ENCODE assay signal across 22 cellular contexts in the genomic region with DNA sequence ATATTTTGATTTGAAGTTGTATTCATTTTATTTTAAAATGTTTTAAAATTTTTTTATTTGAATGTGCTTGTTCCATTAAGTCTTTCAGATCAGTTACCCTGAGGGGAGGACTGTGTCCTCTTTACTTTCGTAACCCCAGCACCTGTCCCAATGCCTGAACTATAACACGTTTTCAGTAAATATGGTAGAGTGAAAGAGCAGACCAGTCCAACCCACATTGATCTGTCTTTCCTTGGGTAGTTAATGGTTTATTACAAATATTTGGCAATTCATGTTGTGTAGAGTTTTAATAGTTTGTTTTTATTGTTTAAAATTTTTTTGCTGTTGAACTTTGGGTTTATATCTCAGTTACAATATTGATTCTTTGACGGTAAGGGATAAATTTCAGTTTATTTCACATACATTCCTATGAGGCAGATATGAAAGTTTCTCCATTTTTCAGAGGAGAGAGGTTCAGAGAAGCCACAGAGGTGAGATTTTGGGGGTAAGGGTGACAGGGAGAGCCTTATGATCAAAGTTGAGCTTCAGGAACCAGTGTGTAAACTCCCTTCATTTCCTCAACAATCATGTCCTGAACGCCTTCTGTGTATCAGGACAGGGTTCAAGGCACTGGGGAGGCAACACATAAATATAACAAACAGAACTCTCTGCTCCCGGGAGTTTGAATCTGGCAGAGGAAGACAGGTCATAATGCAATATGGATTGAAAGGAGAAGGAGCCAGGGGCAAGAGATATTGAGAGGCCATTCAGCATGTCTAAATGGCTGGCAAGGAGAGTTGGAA. TPM values are rescaled to one million over a fixed set of nuclear protein-coding genes. Genes with fewer than 3 reads are reported as not detected.
DNase-seq lines count a peak whose midpoint lies in the region; ATAC-seq and TF ChIP-seq lines count a peak whose summit lies in the region.
"Had no signal": no experiment of that assay in that cellular context is flagged by ENCODE, and none has a peak within 500 bp of the region (broad histone marks: within the 10 kb centered on the region; RNA-seq: fewer than 3 reads in every experiment).

No MANE protein-coding gene starts in this region.

- TF ChIP-seq POLR2A in breast epithelium (IDR thresholded peaks at IDR 0.05) (no peak), gastroesophageal sphincter (IDR thresholded peaks at IDR 0.05) (no peak)

- WGBS in mammary epithelial cell (ENCODE audit: low coverage, missing lambda C conversion rate): 99% methylated on average over 5 of the region's 5 CpGs
- 72 to 79% methylated on average over 3 to 5 of the region's 5 CpGs for WGBS in gastroesophageal sphincter (ENCODE audit: low coverage in 1 of 2), 2 donors

- H3K36me3 ChIP-seq in mammary epithelial cell (ENCODE audit: insufficient read depth, low read length) (peaks cover 18% of the 10 kb centered on the region), breast epithelium (no peaks in the 10 kb centered on the region), gastroesophageal sphincter (peaks cover 0 to 20% of the 10 kb centered on the region in 2 donors), skeletal muscle tissue (ENCODE audit: control insufficient read depth in 3 of 3, insufficient read depth in 3 of 3, low read length in 3 of 3) (peaks cover 4 to 12% (median 10%) of the 10 kb centered on the region in 3 donors)

- dilution Hi-C loops in mammary epithelial cell (cut with HindIII; ENCODE audit: low sequenced_read_pairs): no loop called here

- H3K4me3 ChIP-seq in mammary epithelial cell (replicated peaks in 1 of 3; ENCODE audit: insufficient read depth in 1 of 3, low read depth in 2 of 3, low read length in 3 of 3) (no peak overlapping the region), breast epithelium (no peak overlapping the region), astrocyte of the spinal cord (ENCODE audit: low read depth, low read length) (peak overlapping the region; percentile 37), gastroesophageal sphincter (no peak overlapping the region), skeletal muscle tissue (ENCODE audit: low read length in 3 of 3) (no peak overlapping the region)
- H3K4me3 ChIP-seq: BLaER1 had no signal

- no TSS peak for BruUV-seq in mammary epithelial cell (replicated peaks; lab: Mats Ljungman, UMichigan)

- H3K27me3 ChIP-seq in mammary epithelial cell (ENCODE audit: insufficient read depth, low read length) (no peaks in the 10 kb centered on the region), breast epithelium (no peaks in the 10 kb centered on the region), gastroesophageal sphincter (no peaks in the 10 kb centered on the region), skeletal muscle tissue (ENCODE audit: control insufficient read depth in 3 of 3, insufficient read depth in 3 of 3, low read length in 3 of 3) (no peaks in the 10 kb centered on the region)
- H3K27me3 ChIP-seq: BLaER1, heart right ventricle, tibial nerve had no signal

- peaks cover 9% of the 10 kb centered on the region for H4K20me1 ChIP-seq in mammary epithelial cell (ENCODE audit: insufficient read depth, low read length)

- DNase-seq in mammary epithelial cell (no peak), breast epithelium (ENCODE audit: low spot score in 2 of 2) (no peak), astrocyte of the spinal cord (ENCODE audit: low read depth, low spot score) (no peak), NCI-H1048 (lab: John Stamatoyannopoulos, UW) (no peak), SHP77 (lab: John Stamatoyannopoulos, UW) (no peak), KG1 (lab: John Stamatoyannopoulos, UW) (no peak)
- DNase-seq: 8988T; activated CD4-positive, alpha-beta T cell treated with anti-CD3 and anti-CD28 coated beads for 4 hours; activated naive CD4-positive, alpha-beta T cell; activated T-cell treated with anti-CD3 and anti-CD28 coated beads, Interleukin-2, amount 50 U/mL, for 4 hours; COR-L47; heart right ventricle; KBM-7; left cardiac atrium; NCI-H1694 treated with DMSO at 0.1 percent for 48 hours; NCI-H69; stimulated activated CD4-positive, alpha-beta T cell treated with anti-CD3 and anti-CD28 coated beads, Interleukin-4, amount 100 ng/mL, for 24 hours; stimulated activated naive CD8-positive, alpha-beta T cell treated with anti-CD3 and anti-CD28 coated beads, Interleukin-15, Interleukin-2, amounts not matched to agents 100 U/mL and 50 U/mL, for 24 hours had no signal

- H3K4me1 ChIP-seq in mammary epithelial cell (ENCODE audit: insufficient read depth, low read length) (peaks cover 56% of the 10 kb centered on the region), breast epithelium (peaks cover 0 to under 1% of the 10 kb centered on the region in 2 donors), gastroesophageal sphincter (peaks cover 38 to 95% (median 45%) of the 10 kb centered on the region in 3 donors), skeletal muscle tissue (ENCODE audit: control insufficient read depth in 3 of 3, insufficient read depth in 3 of 3, low read length in 3 of 3) (peaks cover 64 to 80% (median 76%) of the 10 kb centered on the region in 3 donors)

- H3K9ac ChIP-seq in mammary epithelial cell (ENCODE audit: insufficient read depth, low read length) (no peak overlapping the region), skeletal muscle tissue (ENCODE audit: low read depth in 1 of 3, low read length in 3 of 3) (no peak overlapping the region)
- H3K9ac ChIP-seq: BLaER1 had no signal

- no peak for ATAC-seq in gastroesophageal sphincter
- ATAC-seq: activated T-cell treated with anti-CD3 and anti-CD28 coated beads, Interleukin-2, amount 50 U/mL, for 4 hours; heart right ventricle; left cardiac atrium; stimulated activated naive CD8-positive, alpha-beta T cell treated with anti-CD3 and anti-CD28 coated beads, Interleukin-15, Interleukin-2, amounts not matched to agents 100 U/mL and 50 U/mL, for 24 hours had no signal

- in situ Hi-C loops in mammary epithelial cell (cut with MboI; ENCODE audit: low sequenced_read_pairs in 2 of 2) (no loop called here), astrocyte of the spinal cord (cut with HindIII; ENCODE audit: low sequenced_read_pairs) (no loop called here)

- H3K4me2 ChIP-seq in mammary epithelial cell (ENCODE audit: insufficient read depth, low read depth, low read length): peak overlapping the region; percentile 68

- CTCF ChIA-PET in mammary epithelial cell (lab: Charles Lee; ENCODE audit: low non-redundant PET): no interaction called here

- H3K79me2 ChIP-seq in mammary epithelial cell (ENCODE audit: insufficient read depth, low read length): peaks cover 99% of the 10 kb centered on the region

- H3K27ac ChIP-seq in mammary epithelial cell (ENCODE audit: insufficient read depth, low read depth, low read length): no peak overlapping the region
- no peak overlapping the region for H3K27ac ChIP-seq in breast epithelium
- peak overlapping the region in 3 of 4 donors; percentile 41 to 77 (median 72) for H3K27ac ChIP-seq in gastroesophageal sphincter
- H3K27ac ChIP-seq in skeletal muscle tissue (ENCODE audit: low read depth, low read length): peak overlapping the region; percentile 84
- H3K27ac ChIP-seq: BLaER1 had no signal

- H3K9me3 ChIP-seq in mammary epithelial cell (replicated peaks; ENCODE audit: insufficient read depth, low read length) (no peaks in the 10 kb centered on the region), breast epithelium (no peaks in the 10 kb centered on the region), gastroesophageal sphincter (no peaks in the 10 kb centered on the region), skeletal muscle tissue (ENCODE audit: control insufficient read depth in 3 of 3, low read length in 3 of 3) (no peaks in the 10 kb centered on the region)
- H3K9me3 ChIP-seq: heart right ventricle, tibial nerve had no signal

- H2AFZ ChIP-seq in mammary epithelial cell (ENCODE audit: low read depth, low read length): no peak overlapping the region

- no peak for TF ChIP-seq EP300 in gastroesophageal sphincter (IDR thresholded peaks at IDR 0.05)

- TF ChIP-seq CTCF in mammary epithelial cell (conservative IDR thresholded peaks at IDR 0.05 in 1 of 2, IDR thresholded peaks at IDR 0.05 in 1 of 2; ENCODE audit: extremely low read depth in 1 of 2, insufficient read depth in 1 of 2, low read depth in 1 of 2, low read length in 2 of 2) (no peak), breast epithelium (IDR thresholded peaks at IDR 0.05) (no peak), astrocyte of the spinal cord (IDR thresholded peaks at IDR 0.05; ENCODE audit: low read depth, low read length) (no peak), gastroesophageal sphincter (IDR thresholded peaks at IDR 0.05) (no peak)

- intact Hi-C loops in mammary epithelial cell (cut with micrococcal nuclease) (no loop called here), breast epithelium (cut with DNase I; ENCODE audit: low total_unique reads) (no loop called here)

RNA-seq across cellular contexts. Expression of gene AMOTL1, which starts 27.8 kb away (rescaled TPM):
- total RNA-seq in mammary epithelial cell: 100 to 1,000 TPM; 181 to 201 TPM
- polyA plus RNA-seq in mammary epithelial cell: 87.4 TPM
- 304 TPM for polyA minus RNA-seq in mammary epithelial cell
- 10 to 100 TPM; 35.5 to 41.4 (median 39.0) TPM for total RNA-seq in breast epithelium
- total RNA-seq in gastroesophageal sphincter: 100 to 1,000 TPM; 136 to 215 (median 176) TPM
- total RNA-seq in skeletal muscle tissue: 79.3 TPM

Comparison
In these comparisons a context has a peak if more than half of its experiments do, and no peak if none do; other contexts are left out.
1. H3K27ac ChIP-seq: peak in gastroesophageal sphincter (3 of 4) and skeletal muscle tissue (single experiment); none in mammary epithelial cell (single experiment) and breast epithelium (0 of 2).